21 cellular contexts compared by ENCODE assay signal in genomic region chr11:122645847-122646246, GRCh38.
"Had no signal": no experiment of that assay in that cellular context is flagged by ENCODE, and none has a peak within 500 bp of the region (broad histone marks: within the 10 kb centered on the region; RNA-seq: fewer than 3 reads in every experiment).

No MANE protein-coding gene starts in this region.

- H3K4me3 ChIP-seq: colonic mucosa, ovary, right lobe of liver, smooth muscle cell, suprapubic skin, vagina had no signal

- H3K27me3 ChIP-seq: brain microvascular endothelial cell, colonic mucosa, ovary, right lobe of liver, vagina had no signal

- DNase-seq: activated CD4-positive, alpha-beta T cell treated with anti-CD3 and anti-CD28 coated beads, Interleukin-2, amount 10 ng/mL, durations not matched to agents 24 days and 14 days; activated CD8-positive, alpha-beta T cell treated with anti-CD3 and anti-CD28 coated beads for 36 hours; activated naive CD4-positive, alpha-beta T cell treated with anti-CD3 and anti-CD28 coated beads for 36 hours; activated T-cell treated with anti-CD3 and anti-CD28 coated beads, Interleukin-2, amount 50 U/mL, for 24 hours; anterior cingulate cortex; brain microvascular endothelial cell; central memory CD4-positive, alpha-beta T cell; colonic mucosa; endodermal cell; erythroblast; head of caudate nucleus; mesendoderm; naive thymus-derived CD8-positive, alpha-beta T cell; ovary; right lobe of liver; stimulated activated CD4-positive, alpha-beta T cell treated with anti-CD3 and anti-CD28 coated beads, Interleukin-4, amount 100 ng/mL, for 1 hour; stimulated activated naive CD8-positive, alpha-beta T cell treated with anti-CD3 and anti-CD28 coated beads, Interleukin-15, amount 100 ng/mL, for 72 hours; trophoblast cell had no signal

- H3K4me1 ChIP-seq: colonic mucosa, right lobe of liver, suprapubic skin, vagina had no signal

- H3K27ac ChIP-seq: brain microvascular endothelial cell, colonic mucosa, ovary, right lobe of liver, suprapubic skin, vagina had no signal

- H3K9me3 ChIP-seq: colonic mucosa, ovary, right lobe of liver, suprapubic skin, vagina had no signal

- ATAC-seq: activated CD8-positive, alpha-beta T cell treated with anti-CD3 and anti-CD28 coated beads for 36 hours; naive thymus-derived CD8-positive, alpha-beta T cell; right lobe of liver; stimulated activated naive CD8-positive, alpha-beta T cell treated with anti-CD3 and anti-CD28 coated beads, Interleukin-15, amount 100 ng/mL, for 72 hours had no signal

- H3K36me3 ChIP-seq: brain microvascular endothelial cell, colonic mucosa, ovary, right lobe of liver, suprapubic skin, vagina had no signal
